Comparison of ENCODE assay signal across 9 cellular contexts in genomic region chr3:463793-464192, GRCh38.
DNase-seq lines count a peak whose midpoint lies in the region; ATAC-seq and TF ChIP-seq lines count a peak whose summit lies in the region.
"Had no signal": no experiment of that assay in that cellular context is flagged by ENCODE, and none has a peak within 500 bp of the region (broad histone marks: within the 10 kb centered on the region; RNA-seq: fewer than 3 reads in every experiment).

No MANE protein-coding gene starts in this region.

- no peaks in the 10 kb centered on the region for H3K36me3 Mint-ChIP-seq in progenitor cell of endocrine pancreas (ENCODE audit: insufficient read depth)

- no peak for TF ChIP-seq CTCF in dorsolateral prefrontal cortex (IDR thresholded peaks at IDR 0.05 in 54 of 56, conservative IDR thresholded peaks at IDR 0.05 in 2 of 56; ENCODE audit: low read depth in 1 of 56, partially characterized antibody in 56 of 56)
- TF ChIP-seq CTCF in progenitor cell of endocrine pancreas (IDR thresholded peaks at IDR 0.05; ENCODE audit: unreplicated experiment): no peak

- H3K9me3 Mint-ChIP-seq in progenitor cell of endocrine pancreas (ENCODE audit: low read depth): peaks cover 4% of the 10 kb centered on the region

- H3K4me1 Mint-ChIP-seq in progenitor cell of endocrine pancreas (ENCODE audit: low read depth): peaks cover 5% of the 10 kb centered on the region

- H3K27ac Mint-ChIP-seq in progenitor cell of endocrine pancreas: no peak overlapping the region

- peaks cover 3% of the 10 kb centered on the region for H3K27me3 Mint-ChIP-seq in progenitor cell of endocrine pancreas

- H3K27me3 ChIP-seq in dorsolateral prefrontal cortex: peaks cover 0 to 5% (median 0%) of the 10 kb centered on the region in 45 donors

- H3K4me3 Mint-ChIP-seq in progenitor cell of endocrine pancreas (ENCODE audit: low read depth): no peak overlapping the region

- ATAC-seq in GM18873 (IDR thresholded peaks at IDR 0.05; ENCODE audit: low FRiP score, unreplicated experiment): peak; percentile 97
- peak; percentile 99 for ATAC-seq in GM21576 (IDR thresholded peaks at IDR 0.05; ENCODE audit: unreplicated experiment)
- ATAC-seq in HG03103 (IDR thresholded peaks at IDR 0.05; ENCODE audit: low read depth, unreplicated experiment): peak; percentile 89

- intact Hi-C loops in dorsolateral prefrontal cortex (cut with DNase I): no loop called here

- H3K4me3 ChIP-seq in dorsolateral prefrontal cortex: no peak overlapping the region

- DNase-seq in dorsolateral prefrontal cortex: no peak
- no peak for DNase-seq in HuH-7 (ENCODE audit: low spot score)
- no peak for DNase-seq in D341Med (ENCODE audit: low spot score)
- DNase-seq in GOT3 (lab: John Stamatoyannopoulos, UW): no peak
- no peak for DNase-seq in progenitor cell of endocrine pancreas (ENCODE audit: low spot score, unreplicated experiment)

- H3K27ac ChIP-seq in dorsolateral prefrontal cortex: peak overlapping the region in 33 of 59 donors; percentile 1 to 76 (median 38)
- H3K27ac ChIP-seq: KMS-11 had no signal
